ENCODE assay signal across 8 cellular contexts in the genomic region with DNA sequence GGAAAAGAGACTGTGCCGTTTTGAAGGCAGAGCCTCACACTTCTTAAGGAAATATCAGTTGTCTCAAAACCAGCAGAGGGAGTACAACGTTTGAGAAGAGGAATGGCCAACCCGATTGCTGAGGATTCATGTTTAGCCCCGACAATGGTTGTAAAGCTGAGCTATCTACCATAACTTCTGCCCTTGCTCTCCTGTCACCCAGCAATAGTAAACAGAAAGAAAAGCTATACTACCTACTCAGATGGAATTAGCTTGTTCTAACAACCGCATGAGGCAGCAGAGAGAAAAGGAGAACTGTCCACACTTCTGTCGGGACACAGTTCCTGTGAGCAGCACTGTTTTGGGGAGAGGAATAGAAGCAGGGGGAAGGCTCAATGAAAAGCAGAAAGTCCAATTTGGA.
DNase-seq lines count a peak whose midpoint lies in the region; ATAC-seq and TF ChIP-seq lines count a peak whose summit lies in the region.

No MANE protein-coding gene starts in this region.

- no peak for DNase-seq in activated T-cell treated with anti-CD3 and anti-CD28 coated beads, Interleukin-2, amount 50 U/mL, for 72 hours
- DNase-seq in activated T-cell treated with anti-CD3 and anti-CD28 coated beads for 4 hours, result no peak
- DNase-seq in SKM-1 (lab: John Stamatoyannopoulos, UW; ENCODE audit: unreplicated experiment), result peak; percentile 25
- DNase-seq in epithelial cell of proximal tubule (ENCODE audit: low read depth), result peak; percentile 47
- peak; percentile 51 for DNase-seq in myocyte (ENCODE audit: low read depth)
- no peak for DNase-seq in NK-92 treated with Interleukin-12 subunit alpha and Interleukin-12 subunit beta, amount 100 ng/mL, for 24 hours (lab: John Stamatoyannopoulos, UW)
- DNase-seq in NCI-H748 (lab: John Stamatoyannopoulos, UW; ENCODE audit: unreplicated experiment), result no peak

- peak overlapping the region; percentile 31 to 61 for H3K4me3 Mint-ChIP-seq in activated T-cell treated with anti-CD3 and anti-CD28 coated beads, Interleukin-2, amount 50 U/mL, for 72 hours

- H3K4me1 Mint-ChIP-seq in activated T-cell treated with anti-CD3 and anti-CD28 coated beads, Interleukin-2, amount 50 U/mL, for 72 hours (ENCODE audit: low read depth), result peaks cover 64% of the 10 kb centered on the region

- peak overlapping the region; percentile 25 for H3K4me3 ChIP-seq in epithelial cell of proximal tubule (ENCODE audit: low read depth, low read length)

- H3K27ac Mint-ChIP-seq in activated T-cell treated with anti-CD3 and anti-CD28 coated beads, Interleukin-2, amount 50 U/mL, for 72 hours, result peak overlapping the region; percentile 11

- peak; percentile 56 for TF ChIP-seq CTCF in epithelial cell of proximal tubule (conservative IDR thresholded peaks at IDR 0.05; ENCODE audit: low read depth, low read length)

- H3K27me3 Mint-ChIP-seq in activated T-cell treated with anti-CD3 and anti-CD28 coated beads, Interleukin-2, amount 50 U/mL, for 72 hours (ENCODE audit: low read depth), result no peaks in the 10 kb centered on the region

- H3K36me3 Mint-ChIP-seq in activated T-cell treated with anti-CD3 and anti-CD28 coated beads, Interleukin-2, amount 50 U/mL, for 72 hours (ENCODE audit: insufficient read depth in 2 of 2), result peaks cover 1 to 11% of the 10 kb centered on the region in 2 donors

- H3K9me3 Mint-ChIP-seq in activated T-cell treated with anti-CD3 and anti-CD28 coated beads, Interleukin-2, amount 50 U/mL, for 72 hours, result no peaks in the 10 kb centered on the region

- ATAC-seq in activated T-cell treated with anti-CD3 and anti-CD28 coated beads, Interleukin-2, amount 50 U/mL, for 72 hours (replicated peaks in 1 of 2), result peak; percentile 56 to 66
- no peak for ATAC-seq in HG02970 (IDR thresholded peaks at IDR 0.05; ENCODE audit: low FRiP score, unreplicated experiment)

Comparison
In these comparisons a context has a peak if more than half of its experiments do, and no peak if none do; other contexts are left out.
1. DNase-seq: peak in SKM-1 (single experiment), epithelial cell of proximal tubule (single experiment) and myocyte (single experiment); none in activated T-cell treated with anti-CD3 and anti-CD28 coated beads, Interleukin-2, amount 50 U/mL, for 72 hours (0 of 2), activated T-cell treated with anti-CD3 and anti-CD28 coated beads for 4 hours (single experiment), NK-92 treated with Interleukin-12 subunit alpha and Interleukin-12 subunit beta, amount 100 ng/mL, for 24 hours (single experiment) and NCI-H748 (single experiment).